Comparison of ENCODE assay signal across 18 cellular contexts in genomic region chr6:9168669-9169068, GRCh38.
DNase-seq lines count a peak whose midpoint lies in the region; ATAC-seq and TF ChIP-seq lines count a peak whose summit lies in the region.
"Had no signal": no experiment of that assay in that cellular context is flagged by ENCODE, and none has a peak within 500 bp of the region (broad histone marks: within the 10 kb centered on the region; RNA-seq: fewer than 3 reads in every experiment).

No MANE protein-coding gene starts in this region.

- peak; percentile 31 for ATAC-seq in PC-3
- ATAC-seq: A549, GM23338 had no signal

- no peaks in the 10 kb centered on the region for H3K27me3 Mint-ChIP-seq in MCF 10A (ENCODE audit: insufficient read depth, unreplicated experiment)
- H3K27me3 Mint-ChIP-seq: CD4-positive, alpha-beta T cell had no signal

- no peaks in the 10 kb centered on the region for H3K9me3 ChIP-seq in mammary epithelial cell (replicated peaks; ENCODE audit: insufficient read depth, low read length)
- no peaks in the 10 kb centered on the region for H3K9me3 ChIP-seq in PC-3 (ENCODE audit: low read length)
- H3K9me3 ChIP-seq: A549, Caco-2 had no signal

- H3K36me3 ChIP-seq in mammary epithelial cell (ENCODE audit: insufficient read depth, low read length), result no peaks in the 10 kb centered on the region
- H3K36me3 ChIP-seq in PC-3 (ENCODE audit: low read depth, low read length), result no peaks in the 10 kb centered on the region

- intact Hi-C loops in MCF 10A (cut with micrococcal nuclease) (no loop called here), mammary epithelial cell (cut with micrococcal nuclease) (no loop called here), PC-3 (cut with micrococcal nuclease) (no loop called here)

- H3K9ac ChIP-seq in mammary epithelial cell (ENCODE audit: insufficient read depth, low read length), result no peak overlapping the region
- no peak overlapping the region for H3K9ac ChIP-seq in PC-3 (ENCODE audit: low read length)

- H3K4me1 ChIP-seq in mammary epithelial cell (ENCODE audit: insufficient read depth, low read length) (no peaks in the 10 kb centered on the region), PC-3 (ENCODE audit: insufficient read depth, low read length) (peaks cover 8% of the 10 kb centered on the region; the same call in 1 of the 2 replicates)
- H3K4me1 ChIP-seq: A549, Caco-2 had no signal

- no peak overlapping the region for H3K27ac ChIP-seq in mammary epithelial cell (ENCODE audit: insufficient read depth, low read depth, low read length)
- no peak overlapping the region for H3K27ac ChIP-seq in PC-3 (ENCODE audit: low read length)
- H3K27ac ChIP-seq: 22Rv1, A549, C4-2B had no signal

- TF ChIP-seq CTCF in MCF 10A (IDR thresholded peaks at IDR 0.05; ENCODE audit: unreplicated experiment) (no peak), mammary epithelial cell (conservative IDR thresholded peaks at IDR 0.05 in 1 of 2, IDR thresholded peaks at IDR 0.05 in 1 of 2; ENCODE audit: extremely low read depth in 1 of 2, insufficient read depth in 1 of 2, low read depth in 1 of 2, low read length in 2 of 2) (no peak), PC-3 (conservative IDR thresholded peaks at IDR 0.05; ENCODE audit: low read depth, low read length) (no peak), epithelial cell of esophagus (IDR thresholded peaks at IDR 0.05; ENCODE audit: insufficient read depth, low read depth, low read length, missing control alignments) (no peak)

- H3K9me2 ChIP-seq in PC-3 (replicated peaks; ENCODE audit: low read length), result no peaks in the 10 kb centered on the region

- H3K27me3 ChIP-seq in mammary epithelial cell (ENCODE audit: insufficient read depth, low read length) (no peaks in the 10 kb centered on the region), PC-3 (ENCODE audit: low read length) (no peaks in the 10 kb centered on the region)

- H4K20me1 ChIP-seq in mammary epithelial cell (ENCODE audit: insufficient read depth, low read length), result no peaks in the 10 kb centered on the region
- H4K20me1 ChIP-seq in PC-3 (ENCODE audit: low read length), result no peaks in the 10 kb centered on the region

- H3K79me2 ChIP-seq in mammary epithelial cell (ENCODE audit: insufficient read depth, low read length) (no peaks in the 10 kb centered on the region), PC-3 (ENCODE audit: low read length) (no peaks in the 10 kb centered on the region)

- no peaks in the 10 kb centered on the region for H3F3A ChIP-seq in PC-3 (ENCODE audit: low read length, unreplicated experiment)

- H3K4me3 ChIP-seq in mammary epithelial cell (replicated peaks in 1 of 3; ENCODE audit: insufficient read depth in 1 of 3, low read depth in 2 of 3, low read length in 3 of 3), result no peak overlapping the region
- no peak overlapping the region for H3K4me3 ChIP-seq in PC-3 (ENCODE audit: low read length)
- no peak overlapping the region for H3K4me3 ChIP-seq in epithelial cell of esophagus (ENCODE audit: low read length)
- H3K4me3 ChIP-seq: A549, GM23338 had no signal

- in situ Hi-C loops in mammary epithelial cell (cut with MboI; ENCODE audit: low sequenced_read_pairs in 2 of 2), result no loop called here

- no peak overlapping the region for H3K27ac Mint-ChIP-seq in MCF 10A (ENCODE audit: low read depth, unreplicated experiment)
- H3K27ac Mint-ChIP-seq: CD4-positive, alpha-beta T cell; GM23338; HFFc6 had no signal

- no TSS peak for BruUV-seq in MCF 10A (replicated peaks; lab: Mats Ljungman, UMichigan)
- BruUV-seq in mammary epithelial cell (replicated peaks; lab: Mats Ljungman, UMichigan), result no TSS peak
- BruUV-seq in PC-3 (replicated peaks; lab: Mats Ljungman, UMichigan), result no TSS peak

- POLR2A ChIA-PET in MCF 10A (lab: Yijun Ruan, JAX) (interaction anchor here (1.2 kb wide), 1 partner anchor 36 kb away, joined by 4 read pairs; no protein-coding TSS in a partner anchor), PC-3 (lab: Charles Lee; ENCODE audit: unreplicated experiment) (no interaction called here)

- H2AFZ ChIP-seq in mammary epithelial cell (ENCODE audit: low read depth, low read length) (no peak overlapping the region), PC-3 (ENCODE audit: low read length) (no peak overlapping the region)
- H2AFZ ChIP-seq: GM23338 had no signal

- WGBS in mammary epithelial cell (ENCODE audit: low coverage, missing lambda C conversion rate), result 44% methylated on average over 1 of the region's 1 CpG

- CTCF ChIA-PET in MCF 10A (lab: Yijun Ruan, JAX), result interaction anchor here (0.6 kb wide), 1 partner anchor 598 kb away, joined by 4 read pairs; no protein-coding TSS in a partner anchor
- CTCF ChIA-PET in mammary epithelial cell (lab: Charles Lee; ENCODE audit: low non-redundant PET), result no interaction called here
- CTCF ChIA-PET in PC-3 (lab: Charles Lee), result no interaction called here

- peaks cover 1% of the 10 kb centered on the region for H3K9me3 Mint-ChIP-seq in MCF 10A (ENCODE audit: unreplicated experiment)
- H3K9me3 Mint-ChIP-seq: HFFc6 had no signal

- H3K4me2 ChIP-seq in mammary epithelial cell (ENCODE audit: insufficient read depth, low read depth, low read length) (no peak overlapping the region), PC-3 (ENCODE audit: low read length) (no peak overlapping the region)
- H3K4me2 ChIP-seq: A549, GM23338 had no signal

- H3K4me1 Mint-ChIP-seq in MCF 10A (ENCODE audit: insufficient read depth, unreplicated experiment), result peaks cover 7% of the 10 kb centered on the region
- H3K4me1 Mint-ChIP-seq: GM23338 had no signal

- dilution Hi-C loops in mammary epithelial cell (cut with HindIII; ENCODE audit: low sequenced_read_pairs), result no loop called here

- DNase-seq in MCF 10A (ENCODE audit: unreplicated experiment) (peak; percentile 17), mammary epithelial cell (no peak), PC-3 (peak; percentile 33), epithelial cell of esophagus (ENCODE audit: low read depth) (peak; percentile 30), NCI-H2107 (lab: John Stamatoyannopoulos, UW) (no peak), NCI-H1694 (lab: John Stamatoyannopoulos, UW) (no peak), NCI-H146 treated with DMSO at 0.1 percent for 48 hours (lab: John Stamatoyannopoulos, UW; ENCODE audit: unreplicated experiment) (no peak)
- DNase-seq in stimulated activated CD4-positive, alpha-beta T cell treated with anti-CD3 and anti-CD28 coated beads, Interleukin-2, amount 100 ng/mL, for 24 hours, result no peak
- DNase-seq: AML-193; Caco-2; CD4-positive, alpha-beta T cell; GDM1; HCEC 1CT; HFFc6 had no signal

- H3K4me3 Mint-ChIP-seq in MCF 10A (ENCODE audit: unreplicated experiment), result no peak overlapping the region
- H3K4me3 Mint-ChIP-seq: CD4-positive, alpha-beta T cell; GM23338; HFFc6 had no signal

- H3K36me3 Mint-ChIP-seq in MCF 10A (ENCODE audit: insufficient read depth, unreplicated experiment), result no peaks in the 10 kb centered on the region

Comparison
In these comparisons a context has a peak if more than half of its experiments do, and no peak if none do; other contexts are left out.
1. DNase-seq: peak in MCF 10A (single experiment), PC-3 (single experiment) and epithelial cell of esophagus (single experiment); none in mammary epithelial cell (single experiment), stimulated activated CD4-positive, alpha-beta T cell treated with anti-CD3 and anti-CD28 coated beads, Interleukin-2, amount 100 ng/mL, for 24 hours (0 of 2), NCI-H2107 (single experiment), NCI-H1694 (single experiment) and NCI-H146 treated with DMSO at 0.1 percent for 48 hours (single experiment).